Comparison of ENCODE assay signal across 8 cellular contexts in genomic region chr14:68792830-68793733, GRCh38. TPM values are rescaled to one million over a fixed set of nuclear protein-coding genes. Genes with fewer than 3 reads are reported as not detected.
A peak's percentile ranks its signal among the peaks of the same experiment; 100 is the strongest.
DNase-seq lines count a peak whose midpoint lies in the region; ATAC-seq and TF ChIP-seq lines count a peak whose summit lies in the region.

Gene ZFP36L1 (minus strand): TSS chr14:68793067. CDS start chr14:68792938, 129 bp downstream.

- H3K9me3 ChIP-seq in MG63: no peaks in the 10 kb centered on the region
- no peaks in the 10 kb centered on the region for H3K9me3 ChIP-seq in iPS-18a (ENCODE audit: control insufficient read depth, low read depth, low read length)
- no peaks in the 10 kb centered on the region for H3K9me3 ChIP-seq in skeletal muscle satellite cell (replicated peaks; ENCODE audit: low read length)

- H3K36me3 ChIP-seq in MG63 (peaks cover 43% of the 10 kb centered on the region), iPS-18a (ENCODE audit: control insufficient read depth, low read depth, low read length) (peaks cover 29% of the 10 kb centered on the region), skeletal muscle satellite cell (ENCODE audit: insufficient read depth, low read length) (peaks cover 45% of the 10 kb centered on the region)

- H3K27ac ChIP-seq in VCaP (peak within 1 kb of the TSS; percentile 93), iPS-18a (ENCODE audit: low read length) (peak within 1 kb of the TSS; percentile 98)

- peaks cover 33% of the 10 kb centered on the region for H3K4me1 ChIP-seq in iPS-18a (ENCODE audit: control insufficient read depth, low read depth, low read length)
- H3K4me1 ChIP-seq in skeletal muscle satellite cell (ENCODE audit: control insufficient read depth, insufficient read depth, low read length): peaks cover 16% of the 10 kb centered on the region

- DNase-seq in DMS114 treated with DMSO at 0.1 percent for 48 hours (lab: John Stamatoyannopoulos, UW; ENCODE audit: unreplicated experiment): peak; percentile 77
- DNase-seq in MG63: peak; percentile 90
- peak; percentile 85 to 97 for DNase-seq in T47D (ENCODE audit: low read depth in 1 of 2, low spot score in 1 of 2)
- DNase-seq in cerebellar nuclear complex (lab: John Stamatoyannopoulos, UW): no peak

- peak within 1 kb of the TSS; percentile 85 for H3K4me3 ChIP-seq in MG63
- H3K4me3 ChIP-seq in iPS-18a (ENCODE audit: low read length): peak within 1 kb of the TSS; percentile 90
- H3K4me3 ChIP-seq in skeletal muscle satellite cell (ENCODE audit: low read length): peak within 1 kb of the TSS; percentile 99

- TF ChIP-seq CTCF in VCaP (conservative IDR thresholded peaks at IDR 0.05): no peak

- peak within 1 kb of the TSS; percentile 97 for H3K4me2 ChIP-seq in skeletal muscle satellite cell (ENCODE audit: low read length)

- peak; percentile 30 for ATAC-seq in GM21737 (IDR thresholded peaks at IDR 0.05; ENCODE audit: unreplicated experiment)

- H3K9ac ChIP-seq in iPS-18a (ENCODE audit: low read length) (peak within 1 kb of the TSS; percentile 95), skeletal muscle satellite cell (ENCODE audit: low read depth, low read length) (peak within 1 kb of the TSS; percentile 97)

- in situ Hi-C loops in T47D (cut with HindIII; ENCODE audit: low pct_unique_long_range_greater_than_20kb, low sequenced_read_pairs): no loop called here

- H3K27me3 ChIP-seq in MG63 (no peaks in the 10 kb centered on the region), iPS-18a (ENCODE audit: control insufficient read depth, insufficient read depth, low read length) (no peaks in the 10 kb centered on the region), skeletal muscle satellite cell (ENCODE audit: control insufficient read depth, insufficient read depth, low read length) (no peaks in the 10 kb centered on the region)

RNA-seq across cellular contexts. Expression of gene ZFP36L1, which starts in this region (rescaled TPM):
- 9.3 and 30.2 TPM in 2 replicates for total RNA-seq in MG63 (2014; rRNA removed; shearing (Covaris generic); ENCODE audit: low replicate concordance)
- total RNA-seq in skeletal muscle satellite cell (2012; rRNA removed): 97.0 and 105 TPM in 2 replicates

Comparison
In these comparisons a context has a peak if more than half of its experiments do, and no peak if none do; other contexts are left out.
1. DNase-seq: peak in DMS114 treated with DMSO at 0.1 percent for 48 hours (single experiment), MG63 (single experiment) and T47D (2 of 2); none in cerebellar nuclear complex (0 of 2).
2. Peak in every context shown above with its lines, with median percentiles within 50 percentile points of each other: H3K4me3 ChIP-seq.